In the genomic region with DNA sequence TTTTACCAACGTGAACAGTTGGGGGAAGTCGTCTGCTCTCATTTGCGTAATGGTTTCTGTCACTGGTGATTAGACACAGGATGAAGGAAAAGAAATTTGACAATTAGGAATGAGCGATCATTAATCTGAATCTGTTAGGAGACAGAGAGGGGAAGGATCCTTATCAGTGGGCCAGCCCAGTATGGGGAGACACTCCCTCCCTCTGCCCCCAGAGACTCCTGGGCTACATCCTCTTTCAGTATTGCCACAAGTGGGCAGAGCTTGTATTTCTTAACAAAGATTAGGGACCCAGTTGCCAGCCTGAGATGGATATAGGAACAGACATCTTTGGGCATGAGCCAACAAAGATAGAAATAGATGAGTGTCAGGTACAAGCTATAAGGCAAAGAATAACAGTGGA, we compare ENCODE assay signal across 1 cellular context.
TF ChIP-seq lines count a peak whose summit lies in the region.

No MANE protein-coding gene starts in this region.

TF ChIP-seq in GM12878, 131 proteins besides CTCF, POLR2A, EP300 and RAD21:
- TF ChIP-seq NRF1 (conservative IDR thresholded peaks at IDR 0.05; ENCODE audit: low read depth, low read length) (no peak), ZNF687 (IDR thresholded peaks at IDR 0.05) (no peak), POU2F2 (IDR thresholded peaks at IDR 0.05; ENCODE audit: borderline replicate concordance, low read depth, low read length) (no peak), RB1 (IDR thresholded peaks at IDR 0.05; ENCODE audit: borderline replicate concordance) (no peak), RAD51 (IDR thresholded peaks at IDR 0.05) (no peak), SMC3 (IDR thresholded peaks at IDR 0.05; ENCODE audit: borderline replicate concordance, low read length) (no peak), ZBED1 (IDR thresholded peaks at IDR 0.05; ENCODE audit: borderline replicate concordance) (no peak), NBN (IDR thresholded peaks at IDR 0.05) (no peak), SRF (IDR thresholded peaks at IDR 0.05; ENCODE audit: low read depth in 2 of 2, low read length in 2 of 2) (no peak), ETV6 (conservative IDR thresholded peaks at IDR 0.05 in 1 of 2, IDR thresholded peaks at IDR 0.05 in 1 of 2; ENCODE audit: borderline replicate concordance in 1 of 2, low read depth in 1 of 2) (no peak), NFYA (IDR thresholded peaks at IDR 0.05; ENCODE audit: borderline replicate concordance, low read depth, low read length) (no peak), IKZF1 (conservative IDR thresholded peaks at IDR 0.05) (no peak)
- TF ChIP-seq, protein P1, sequence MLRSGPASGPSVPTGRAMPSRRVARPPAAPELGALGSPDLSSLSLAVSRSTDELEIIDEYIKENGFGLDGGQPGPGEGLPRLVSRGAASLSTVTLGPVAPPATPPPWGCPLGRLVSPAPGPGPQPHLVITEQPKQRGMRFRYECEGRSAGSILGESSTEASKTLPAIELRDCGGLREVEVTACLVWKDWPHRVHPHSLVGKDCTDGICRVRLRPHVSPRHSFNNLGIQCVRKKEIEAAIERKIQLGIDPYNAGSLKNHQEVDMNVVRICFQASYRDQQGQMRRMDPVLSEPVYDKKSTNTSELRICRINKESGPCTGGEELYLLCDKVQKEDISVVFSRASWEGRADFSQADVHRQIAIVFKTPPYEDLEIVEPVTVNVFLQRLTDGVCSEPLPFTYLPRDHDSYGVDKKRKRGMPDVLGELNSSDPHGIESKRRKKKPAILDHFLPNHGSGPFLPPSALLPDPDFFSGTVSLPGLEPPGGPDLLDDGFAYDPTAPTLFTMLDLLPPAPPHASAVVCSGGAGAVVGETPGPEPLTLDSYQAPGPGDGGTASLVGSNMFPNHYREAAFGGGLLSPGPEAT (IDR thresholded peaks at IDR 0.05; ENCODE audit: low read depth) = no peak
- TF ChIP-seq, protein P2, sequence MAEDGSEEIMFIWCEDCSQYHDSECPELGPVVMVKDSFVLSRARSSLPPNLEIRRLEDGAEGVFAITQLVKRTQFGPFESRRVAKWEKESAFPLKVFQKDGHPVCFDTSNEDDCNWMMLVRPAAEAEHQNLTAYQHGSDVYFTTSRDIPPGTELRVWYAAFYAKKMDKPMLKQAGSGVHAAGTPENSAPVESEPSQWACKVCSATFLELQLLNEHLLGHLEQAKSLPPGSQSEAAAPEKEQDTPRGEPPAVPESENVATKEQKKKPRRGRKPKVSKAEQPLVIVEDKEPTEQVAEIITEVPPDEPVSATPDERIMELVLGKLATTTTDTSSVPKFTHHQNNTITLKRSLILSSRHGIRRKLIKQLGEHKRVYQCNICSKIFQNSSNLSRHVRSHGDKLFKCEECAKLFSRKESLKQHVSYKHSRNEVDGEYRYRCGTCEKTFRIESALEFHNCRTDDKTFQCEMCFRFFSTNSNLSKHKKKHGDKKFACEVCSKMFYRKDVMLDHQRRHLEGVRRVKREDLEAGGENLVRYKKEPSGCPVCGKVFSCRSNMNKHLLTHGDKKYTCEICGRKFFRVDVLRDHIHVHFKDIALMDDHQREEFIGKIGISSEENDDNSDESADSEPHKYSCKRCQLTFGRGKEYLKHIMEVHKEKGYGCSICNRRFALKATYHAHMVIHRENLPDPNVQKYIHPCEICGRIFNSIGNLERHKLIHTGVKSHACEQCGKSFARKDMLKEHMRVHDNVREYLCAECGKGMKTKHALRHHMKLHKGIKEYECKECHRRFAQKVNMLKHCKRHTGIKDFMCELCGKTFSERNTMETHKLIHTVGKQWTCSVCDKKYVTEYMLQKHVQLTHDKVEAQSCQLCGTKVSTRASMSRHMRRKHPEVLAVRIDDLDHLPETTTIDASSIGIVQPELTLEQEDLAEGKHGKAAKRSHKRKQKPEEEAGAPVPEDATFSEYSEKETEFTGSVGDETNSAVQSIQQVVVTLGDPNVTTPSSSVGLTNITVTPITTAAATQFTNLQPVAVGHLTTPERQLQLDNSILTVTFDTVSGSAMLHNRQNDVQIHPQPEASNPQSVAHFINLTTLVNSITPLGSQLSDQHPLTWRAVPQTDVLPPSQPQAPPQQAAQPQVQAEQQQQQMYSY (CRISPR knock-in tag; IDR thresholded peaks at IDR 0.05) = no peak
- TF ChIP-seq, protein P3, sequence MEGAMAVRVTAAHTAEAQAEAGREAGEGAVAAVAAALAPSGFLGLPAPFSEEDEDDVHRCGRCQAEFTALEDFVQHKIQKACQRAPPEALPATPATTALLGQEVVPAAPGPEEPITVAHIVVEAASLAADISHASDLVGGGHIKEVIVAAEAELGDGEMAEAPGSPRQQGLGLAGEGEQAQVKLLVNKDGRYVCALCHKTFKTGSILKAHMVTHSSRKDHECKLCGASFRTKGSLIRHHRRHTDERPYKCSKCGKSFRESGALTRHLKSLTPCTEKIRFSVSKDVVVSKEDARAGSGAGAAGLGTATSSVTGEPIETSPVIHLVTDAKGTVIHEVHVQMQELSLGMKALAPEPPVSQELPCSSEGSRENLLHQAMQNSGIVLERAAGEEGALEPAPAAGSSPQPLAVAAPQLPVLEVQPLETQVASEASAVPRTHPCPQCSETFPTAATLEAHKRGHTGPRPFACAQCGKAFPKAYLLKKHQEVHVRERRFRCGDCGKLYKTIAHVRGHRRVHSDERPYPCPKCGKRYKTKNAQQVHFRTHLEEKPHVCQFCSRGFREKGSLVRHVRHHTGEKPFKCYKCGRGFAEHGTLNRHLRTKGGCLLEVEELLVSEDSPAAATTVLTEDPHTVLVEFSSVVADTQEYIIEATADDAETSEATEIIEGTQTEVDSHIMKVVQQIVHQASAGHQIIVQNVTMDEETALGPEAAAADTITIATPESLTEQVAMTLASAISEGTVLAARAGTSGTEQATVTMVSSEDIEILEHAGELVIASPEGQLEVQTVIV (IDR thresholded peaks at IDR 0.05; ENCODE audit: borderline replicate concordance, partially characterized antibody) = no peak
